19 cellular contexts compared by ENCODE assay signal in the genomic region with DNA sequence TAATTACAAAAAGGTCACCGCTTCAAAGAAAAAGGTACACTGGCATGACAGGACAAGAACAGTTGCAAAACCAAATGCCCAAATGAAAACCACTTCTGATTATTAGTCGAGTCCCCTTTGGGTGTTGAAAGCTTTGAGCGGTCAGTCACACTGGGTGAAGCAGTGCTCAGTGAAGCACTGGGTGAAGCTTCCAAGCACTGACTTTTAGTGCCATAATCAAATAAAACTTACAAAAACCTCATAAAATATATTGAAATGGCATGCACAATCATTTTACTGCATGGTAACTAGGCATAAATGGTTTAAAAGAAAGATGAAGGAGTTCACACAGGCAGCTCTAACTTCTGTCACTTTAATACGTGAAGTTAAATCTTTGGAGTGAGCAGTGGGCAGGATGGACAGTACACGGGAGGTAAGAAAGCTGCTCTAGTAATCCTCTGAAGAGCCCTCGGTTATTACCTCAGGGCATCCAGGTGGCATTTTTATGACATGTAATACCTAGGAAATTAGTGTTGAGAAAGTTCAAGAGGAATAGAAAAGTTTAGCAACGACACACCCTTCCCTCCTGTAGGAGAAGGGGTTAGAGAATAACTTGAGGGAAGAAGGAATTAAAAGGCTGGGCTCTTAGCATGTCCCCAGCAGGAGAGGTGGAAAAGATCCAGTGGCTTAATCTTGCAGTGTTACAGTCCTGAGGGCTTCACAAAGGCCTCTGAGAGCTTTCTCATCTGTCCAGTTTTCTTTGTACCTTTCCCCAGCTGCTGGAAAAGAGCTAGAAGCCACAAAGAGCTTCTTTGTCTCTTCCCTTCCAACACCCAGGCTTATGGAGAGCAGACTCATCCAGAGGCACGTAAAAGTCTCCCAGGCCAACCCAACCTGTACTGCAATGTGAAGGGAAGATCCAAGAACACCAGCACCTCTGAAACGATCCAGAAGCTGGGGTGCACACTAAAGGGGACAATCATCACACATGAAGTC.
DNase-seq lines count a peak whose midpoint lies in the region; ATAC-seq, FAIRE-seq and TF ChIP-seq lines count a peak whose summit lies in the region.
"Had no signal": no experiment of that assay in that cellular context is flagged by ENCODE, and none has a peak within 500 bp of the region (broad histone marks: within the 10 kb centered on the region; RNA-seq: fewer than 3 reads in every experiment).

No MANE protein-coding gene starts in this region.

- H3F3A ChIP-seq in neural progenitor cell (ENCODE audit: low read depth) = peaks cover 4% of the 10 kb centered on the region

- no peaks in the 10 kb centered on the region for H3K9me3 Mint-ChIP-seq in neural progenitor cell
- H3K9me3 Mint-ChIP-seq: activated T-cell treated with anti-CD3 and anti-CD28 coated beads, Interleukin-2, amount 50 U/mL, for 72 hours; T-helper 2 cell treated with Interferon-gamma antibody and Interleukin-4, amounts not matched to agents 5 μg/mL and 100 μg/mL, for 36 hours; type B pancreatic cell had no signal

- TF ChIP-seq RAD21 in HepG2 (CRISPR knock-in tag; IDR thresholded peaks at IDR 0.05) = no peak

- no peaks in the 10 kb centered on the region for H3K27me3 ChIP-seq in HepG2 (ENCODE audit: control insufficient read depth in 1 of 2, insufficient read depth in 2 of 2, low read length in 2 of 2)
- H3K27me3 ChIP-seq in right lobe of liver = no peaks in the 10 kb centered on the region
- no peaks in the 10 kb centered on the region for H3K27me3 ChIP-seq in neural progenitor cell
- H3K27me3 ChIP-seq: BLaER1 treated with 17β-estradiol and CSF1 and Interleukin-3, amounts not matched to agents 10 nM and 100 nM; gastrocnemius medialis had no signal

- no peak for FAIRE-seq in HepG2 (lab: Jason Lieb, UNC)

- ATAC-seq in HepG2 (peak; percentile 47), right lobe of liver (no peak), HG02870 (IDR thresholded peaks at IDR 0.05; ENCODE audit: unreplicated experiment) (no peak), GM18505 (IDR thresholded peaks at IDR 0.05; ENCODE audit: unreplicated experiment) (no peak), HG03565 (IDR thresholded peaks at IDR 0.05; ENCODE audit: unreplicated experiment) (no peak), GM18867 (IDR thresholded peaks at IDR 0.05; ENCODE audit: unreplicated experiment) (no peak)
- ATAC-seq: activated CD8-positive, alpha-beta T cell treated with anti-CD3 and anti-CD28 coated beads, Interleukin-2, amount 10 ng/mL, durations not matched to agents 7 days and 5 days; activated T-cell treated with anti-CD3 and anti-CD28 coated beads, Interleukin-2, amount 50 U/mL, for 72 hours; gastrocnemius medialis had no signal

- POLR2A ChIA-PET in HepG2 (lab: Yijun Ruan, JAX) = no interaction called here

- H3K4me3 ChIP-seq in HepG2 (replicated peaks in 1 of 3; ENCODE audit: insufficient read depth in 1 of 3, low read depth in 2 of 3, low read length in 3 of 3) (no peak overlapping the region), right lobe of liver (no peak overlapping the region), neural progenitor cell (no peak overlapping the region)
- H3K4me3 ChIP-seq: BLaER1 treated with 17β-estradiol and CSF1 and Interleukin-3, amounts not matched to agents 10 nM and 100 nM; gastrocnemius medialis; HAP-1 had no signal

- H3K27me3 Mint-ChIP-seq in neural progenitor cell (ENCODE audit: insufficient read depth, low read depth) = no peaks in the 10 kb centered on the region
- H3K27me3 Mint-ChIP-seq: activated naive CD8-positive, alpha-beta T cell; type B pancreatic cell had no signal

- H3K4me1 ChIP-seq in HepG2 (ENCODE audit: insufficient read depth, low read length) (peaks cover 14% of the 10 kb centered on the region), right lobe of liver (no peaks in the 10 kb centered on the region), neural progenitor cell (peaks cover 18% of the 10 kb centered on the region)
- H3K4me1 ChIP-seq: HAP-1 had no signal

- H3K36me3 ChIP-seq in HepG2 (replicated peaks in 1 of 2; ENCODE audit: control insufficient read depth in 1 of 2, insufficient read depth in 2 of 2, low read length in 2 of 2) (no peaks in the 10 kb centered on the region), right lobe of liver (no peaks in the 10 kb centered on the region), neural progenitor cell (no peaks in the 10 kb centered on the region)

- in situ Hi-C loops in HepG2 (cut with HindIII; ENCODE audit: extremely low pct_ligation_motif_present, low pct_unique_long_range_greater_than_20kb) = no loop called here

- TF ChIP-seq CTCF in HepG2 (CRISPR knock-in tag; IDR thresholded peaks at IDR 0.05) = no peak
- TF ChIP-seq CTCF in right lobe of liver (IDR thresholded peaks at IDR 0.05) = no peak
- no peak for TF ChIP-seq CTCF in neural progenitor cell (IDR thresholded peaks at IDR 0.05)

- no peaks in the 10 kb centered on the region for H3K9me3 ChIP-seq in HepG2 (ENCODE audit: low read length)
- H3K9me3 ChIP-seq in right lobe of liver = no peaks in the 10 kb centered on the region
- H3K9me3 ChIP-seq in neural progenitor cell (ENCODE audit: low read depth) = no peaks in the 10 kb centered on the region
- H3K9me3 ChIP-seq: BLaER1 treated with 17β-estradiol and CSF1 and Interleukin-3, amounts not matched to agents 10 nM and 100 nM; gastrocnemius medialis; HAP-1 had no signal

- peaks cover 11% of the 10 kb centered on the region for H3K36me3 Mint-ChIP-seq in neural progenitor cell

- intact Hi-C loops in HepG2 (cut with micrococcal nuclease; ENCODE audit: unreplicated experiment) (no loop called here), right lobe of liver (cut with DNase I) (no loop called here)

- no peak overlapping the region for H3K4me3 Mint-ChIP-seq in neural progenitor cell
- H3K4me3 Mint-ChIP-seq: activated CD8-positive, alpha-beta T cell treated with anti-CD3 and anti-CD28 coated beads, Interleukin-2, amount 10 ng/mL, durations not matched to agents 7 days and 5 days; activated naive CD8-positive, alpha-beta T cell; activated T-cell treated with anti-CD3 and anti-CD28 coated beads, Interleukin-2, amount 50 U/mL, for 72 hours; T-helper 2 cell treated with Interferon-gamma antibody and Interleukin-4, amounts not matched to agents 5 μg/mL and 100 μg/mL, for 36 hours; type B pancreatic cell had no signal

- H4K20me1 ChIP-seq in HepG2 (ENCODE audit: insufficient read depth, low read length) = no peaks in the 10 kb centered on the region
- no peaks in the 10 kb centered on the region for H4K20me1 ChIP-seq in neural progenitor cell (ENCODE audit: low read depth)
- H4K20me1 ChIP-seq: BLaER1 treated with 17β-estradiol and CSF1 and Interleukin-3, amounts not matched to agents 10 nM and 100 nM had no signal

- no peak overlapping the region for H3K4me2 ChIP-seq in HepG2 (ENCODE audit: low read depth, low read length)
- H3K4me2 ChIP-seq in neural progenitor cell = peak overlapping the region; percentile 48

- H2AFZ ChIP-seq in HepG2 (ENCODE audit: low read length) (no peak overlapping the region), neural progenitor cell (replicated peaks) (peak overlapping the region; percentile 17)

- TF ChIP-seq POLR2A in HepG2 (IDR thresholded peaks at IDR 0.05; ENCODE audit: insufficient read depth in 1 of 2, low read depth in 2 of 2, low read length in 2 of 2) = no peak
- no peak for TF ChIP-seq POLR2A in right lobe of liver (IDR thresholded peaks at IDR 0.05)
- TF ChIP-seq POLR2A in GM18505 (IDR thresholded peaks at IDR 0.05; ENCODE audit: borderline replicate concordance, extremely low read depth, insufficient read depth, insufficient read length) = no peak

- CTCF ChIA-PET in HepG2 (lab: Yijun Ruan, JAX; ENCODE audit: low intra/inter-chr PET ratio, low total read pairs) = no interaction called here

- DNase-seq in HepG2 (ENCODE audit: low spot score) = no peak
- DNase-seq in right lobe of liver = no peak
- peak; percentile 56 for DNase-seq in neural progenitor cell (ENCODE audit: low spot score)
- DNase-seq: activated CD8-positive, alpha-beta T cell treated with anti-CD3 and anti-CD28 coated beads, Interleukin-2, amount 10 ng/mL, durations not matched to agents 7 days and 5 days; activated T-cell treated with anti-CD3 and anti-CD28 coated beads, Interleukin-2, amount 50 U/mL, for 72 hours; cortex of kidney; gastrocnemius medialis; IMR-90; kidney glomerular epithelial cell had no signal

- peak overlapping the region; percentile 44 for H3K27ac Mint-ChIP-seq in neural progenitor cell
- H3K27ac Mint-ChIP-seq: activated CD8-positive, alpha-beta T cell treated with anti-CD3 and anti-CD28 coated beads, Interleukin-2, amount 10 ng/mL, durations not matched to agents 7 days and 5 days; activated naive CD8-positive, alpha-beta T cell; activated T-cell treated with anti-CD3 and anti-CD28 coated beads, Interleukin-2, amount 50 U/mL, for 72 hours; T-helper 2 cell treated with Interferon-gamma antibody and Interleukin-4, amounts not matched to agents 5 μg/mL and 100 μg/mL, for 36 hours had no signal

- TF ChIP-seq EP300 in HepG2 (IDR thresholded peaks at IDR 0.05; ENCODE audit: low read depth in 2 of 2, low read length in 2 of 2) = no peak
- no peak for TF ChIP-seq EP300 in HepG2 (CRISPR knock-in tag; IDR thresholded peaks at IDR 0.05; ENCODE audit: borderline replicate concordance)

- 68% methylated on average over 9 of the region's 9 CpGs for WGBS in HepG2 (ENCODE audit: low lambda C conversion rate)
- 90% methylated on average over 9 of the region's 9 CpGs for WGBS in right lobe of liver (ENCODE audit: insufficient coverage, low coverage, low lambda C conversion rate, missing lambda C conversion rate)

- no TSS peak for BruUV-seq in HepG2 (replicated peaks; lab: Mats Ljungman, UMichigan)

- H3K79me2 ChIP-seq in HepG2 (ENCODE audit: insufficient read depth, low read length) (no peaks in the 10 kb centered on the region), neural progenitor cell (ENCODE audit: low read depth) (no peaks in the 10 kb centered on the region)

- H3K4me1 Mint-ChIP-seq in neural progenitor cell = peaks cover 3% of the 10 kb centered on the region

- H3K27ac ChIP-seq in HepG2 (ENCODE audit: extremely low read length, insufficient read depth, low read length) (no peak overlapping the region), right lobe of liver (no peak overlapping the region), cingulate gyrus (ENCODE audit: low read depth, low read length) (peak overlapping the region; percentile 31), neural progenitor cell (peak overlapping the region; percentile 65)

- H3K9ac ChIP-seq in HepG2 (ENCODE audit: insufficient read depth, low read depth, low read length) (no peak overlapping the region), neural progenitor cell (no peak overlapping the region)
- H3K9ac ChIP-seq: BLaER1 treated with 17β-estradiol and CSF1 and Interleukin-3, amounts not matched to agents 10 nM and 100 nM had no signal

TF ChIP-seq in HepG2, 621 proteins besides CTCF, POLR2A, EP300 and RAD21 (continues in another document):
- TF ChIP-seq RBM22 (optimal IDR thresholded peaks at IDR 0.05; ENCODE audit: low read length) = no peak
- no peak for TF ChIP-seq SKI (IDR thresholded peaks at IDR 0.05; ENCODE audit: partially characterized antibody)
- no peak for TF ChIP-seq ZNF557 (CRISPR knock-in tag; IDR thresholded peaks at IDR 0.05)
- TF ChIP-seq TGIF2 (CRISPR knock-in tag; IDR thresholded peaks at IDR 0.05) = no peak

Comparison
In these comparisons a context has a peak if more than half of its experiments do, and no peak if none do; other contexts are left out.
1. H3K27ac ChIP-seq: peak in cingulate gyrus (single experiment) and neural progenitor cell (single experiment); none in HepG2 (single experiment) and right lobe of liver (0 of 3).